ENCODE assay signal across 7 cellular contexts in the genomic region with DNA sequence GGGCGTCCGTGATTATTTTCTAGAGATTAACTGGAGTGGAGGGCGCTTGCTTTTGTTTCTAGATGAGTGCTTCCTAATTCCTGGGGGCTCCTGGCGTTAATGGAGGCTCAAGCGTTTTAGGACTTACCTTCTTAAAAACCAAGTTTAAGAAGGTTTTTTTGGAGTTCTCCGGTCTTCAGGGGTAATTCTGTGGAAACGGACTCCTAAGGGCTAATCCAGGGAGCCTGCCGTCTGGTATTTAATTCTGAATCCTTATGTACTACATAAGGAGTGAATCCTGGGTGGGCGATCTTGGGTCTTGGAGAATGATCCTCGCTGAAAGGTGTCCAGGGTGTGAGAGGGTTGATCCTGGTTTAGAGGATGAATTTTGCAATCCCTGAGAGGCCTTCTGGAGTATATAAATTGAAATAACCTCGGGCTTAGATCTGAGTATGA. TPM values are rescaled to one million over a fixed set of nuclear protein-coding genes. Genes with fewer than 3 reads are reported as not detected.
DNase-seq lines count a peak whose midpoint lies in the region; ATAC-seq, FAIRE-seq and TF ChIP-seq lines count a peak whose summit lies in the region.

No MANE protein-coding gene starts in this region.

- peaks cover 41 to 60% of the 10 kb centered on the region in 2 donors for H3K36me3 Mint-ChIP-seq in activated naive CD4-positive, alpha-beta T cell treated with anti-CD3 and anti-CD28 coated beads, Interleukin-2, amount 50 U/mL, for 72 hours

- no peak for TF ChIP-seq POLR2A in stomach (IDR thresholded peaks at IDR 0.05)

- ATAC-seq in activated naive CD4-positive, alpha-beta T cell treated with anti-CD3 and anti-CD28 coated beads, Interleukin-2, amount 50 U/mL, for 72 hours: no peak
- no peak for ATAC-seq in GM19351 (IDR thresholded peaks at IDR 0.05; ENCODE audit: unreplicated experiment)

- WGBS in stomach, 5 donors: 0 to 1% (median 1%) methylated on average over 8 to 11 of the region's 11 CpGs

- no peak for FAIRE-seq in urothelium cell line (lab: Jason Lieb, UNC)

- no peak for TF ChIP-seq CTCF in stomach (IDR thresholded peaks at IDR 0.05)

- no peaks in the 10 kb centered on the region for H3K9me3 ChIP-seq in HUES48 (ENCODE audit: control insufficient read depth, insufficient read depth, low read length)
- no peaks in the 10 kb centered on the region for H3K9me3 ChIP-seq in iPS-18c (ENCODE audit: control insufficient read depth, insufficient read depth, low read length)
- no peaks in the 10 kb centered on the region for H3K9me3 ChIP-seq in stomach

- DNase-seq in activated naive CD4-positive, alpha-beta T cell treated with anti-CD3 and anti-CD28 coated beads, Interleukin-2, amount 50 U/mL, for 72 hours (ENCODE audit: low spot score in 2 of 2): no peak
- DNase-seq in stomach (no peak), urothelium cell line (ENCODE audit: low spot score) (no peak), NCI-H526 treated with DMSO at 0.1 percent for 48 hours (lab: John Stamatoyannopoulos, UW) (no peak)

- H3K27ac ChIP-seq in HUES48 (ENCODE audit: low read depth, low read length): peak overlapping the region; percentile 96
- H3K27ac ChIP-seq in stomach: peak overlapping the region; percentile 88 to 98 (median 96)

- TF ChIP-seq EP300 in stomach (IDR thresholded peaks at IDR 0.05): no peak

- no peaks in the 10 kb centered on the region for H3K9me3 Mint-ChIP-seq in activated naive CD4-positive, alpha-beta T cell treated with anti-CD3 and anti-CD28 coated beads, Interleukin-2, amount 50 U/mL, for 72 hours

- H3K4me1 ChIP-seq in HUES48 (ENCODE audit: control insufficient read depth, insufficient read depth, low read length) (peaks cover 23% of the 10 kb centered on the region), stomach (peaks cover 44 to 63% (median 56%) of the 10 kb centered on the region in 4 donors)

- intact Hi-C loops in stomach (cut with DNase I; ENCODE audit: low total_unique reads): no loop called here

- peak overlapping the region; percentile 96 for H3K4me3 ChIP-seq in HUES48 (ENCODE audit: low read depth, low read length)
- H3K4me3 ChIP-seq in iPS-18c (ENCODE audit: insufficient read depth, low read depth, low read length): peak overlapping the region; percentile 73
- H3K4me3 ChIP-seq in stomach: peak overlapping the region; percentile 72 to 93 (median 84)

- H3K27me3 ChIP-seq in HUES48 (ENCODE audit: control insufficient read depth, insufficient read depth, low read length) (no peaks in the 10 kb centered on the region), stomach (no peaks in the 10 kb centered on the region)

- H3K36me3 ChIP-seq in HUES48 (ENCODE audit: control insufficient read depth, insufficient read depth, low read length) (peaks cover 44% of the 10 kb centered on the region), stomach (peaks cover 43 to 49% (median 48%) of the 10 kb centered on the region in 4 donors)

- peak overlapping the region; percentile 97 for H3K9ac ChIP-seq in HUES48 (ENCODE audit: low read depth, low read length)

- H3K27ac Mint-ChIP-seq in activated naive CD4-positive, alpha-beta T cell treated with anti-CD3 and anti-CD28 coated beads, Interleukin-2, amount 50 U/mL, for 72 hours: peak overlapping the region; percentile 99

RNA-seq across cellular contexts. Expression of gene RPS11, which starts 0.4 kb away (rescaled TPM):
- 1,000 to 10,000 TPM; 2,570 to 2,967 TPM for total RNA-seq in activated naive CD4-positive, alpha-beta T cell treated with anti-CD3 and anti-CD28 coated beads, Interleukin-2, amount 50 U/mL, for 72 hours
- 1,000 to 10,000 TPM in 4 of 5 donors, 100 to 1,000 TPM in 1; 581 to 4,374 (median 2,993) TPM for total RNA-seq in stomach
- 1,000 to 10,000 TPM; 5,306 to 7,461 (median 5,501) TPM for polyA plus RNA-seq in stomach

RNA-seq across cellular contexts. Expression of gene RPL13A, which starts 9.2 kb away (rescaled TPM):
- total RNA-seq in activated naive CD4-positive, alpha-beta T cell treated with anti-CD3 and anti-CD28 coated beads, Interleukin-2, amount 50 U/mL, for 72 hours: 1,000 to 10,000 TPM; 4,147 to 5,288 TPM
- 1,000 to 10,000 TPM; 2,540 to 5,817 (median 2,738) TPM for total RNA-seq in stomach
- 1,000 to 10,000 TPM; 3,482 to 5,177 (median 4,220) TPM for polyA plus RNA-seq in stomach

RNA-seq across cellular contexts. Expression of gene FCGRT, which starts 15.9 kb away (rescaled TPM):
- total RNA-seq in activated naive CD4-positive, alpha-beta T cell treated with anti-CD3 and anti-CD28 coated beads, Interleukin-2, amount 50 U/mL, for 72 hours: 10 to 100 TPM; 17.5 to 18.1 TPM
- 100 to 1,000 TPM in 4 of 5 donors, 10 to 100 TPM in 1; 90.2 to 634 (median 183) TPM for total RNA-seq in stomach
- polyA plus RNA-seq in stomach: 10 to 100 TPM; 79.0 to 94.8 (median 92.0) TPM

RNA-seq across cellular contexts. Expression of gene FLT3LG, which starts 22.6 kb away (rescaled TPM):
- total RNA-seq in activated naive CD4-positive, alpha-beta T cell treated with anti-CD3 and anti-CD28 coated beads, Interleukin-2, amount 50 U/mL, for 72 hours: 10 to 100 TPM; 49.1 to 64.4 TPM
- total RNA-seq in stomach: 1 to 10 TPM in 2 of 5 donors, not detected in 3; 1.3 to 8.3 TPM
- polyA plus RNA-seq in stomach: 10 to 100 TPM; 11.0 to 14.5 (median 11.8) TPM

RNA-seq across cellular contexts. Expression of gene RCN3, which starts 31.2 kb away (rescaled TPM):
- total RNA-seq in activated naive CD4-positive, alpha-beta T cell treated with anti-CD3 and anti-CD28 coated beads, Interleukin-2, amount 50 U/mL, for 72 hours: 10 to 100 TPM in 1 of 2 donors, 1 to 10 TPM in 1; 5.4 to 13.0 TPM
- 100 to 1,000 TPM in 1 of 5 donors, 10 to 100 TPM in 2, 1 to 10 TPM in 1, not detected in 1; 3.1 to 553 (median 18.1) TPM for total RNA-seq in stomach
- polyA plus RNA-seq in stomach: 10 to 100 TPM in 2 of 3 donors, 1 to 10 TPM in 1; 9.9 to 17.6 (median 10.1) TPM

Comparison
In these comparisons a context has a peak if more than half of its experiments do, and no peak if none do; other contexts are left out.
1. RNA of gene FCGRT, which starts 15.9 kb away (total RNA-seq): 90.2 to 634 TPM in stomach; 17.5 to 18.1 TPM in activated naive CD4-positive, alpha-beta T cell treated with anti-CD3 and anti-CD28 coated beads, Interleukin-2, amount 50 U/mL, for 72 hours; every median in the first group is over 4 times any median in the second.
2. Peak in every context shown above with its lines, with median percentiles within 50 percentile points of each other: H3K4me3 ChIP-seq.